Comparison of ENCODE assay signal across 2 cellular contexts in genomic region chrX:153565996-153566580, GRCh38.
A peak's percentile ranks its signal among the peaks of the same experiment; 100 is the strongest.
TF ChIP-seq lines count a peak whose summit lies in the region.

No MANE protein-coding gene starts in this region.

TF ChIP-seq in HEK293, 187 proteins besides CTCF, POLR2A, EP300 and RAD21:
- no peak for TF ChIP-seq ZNF133 (tag by site-specific recombination; IDR thresholded peaks at IDR 0.05)
- TF ChIP-seq, protein P1, sequence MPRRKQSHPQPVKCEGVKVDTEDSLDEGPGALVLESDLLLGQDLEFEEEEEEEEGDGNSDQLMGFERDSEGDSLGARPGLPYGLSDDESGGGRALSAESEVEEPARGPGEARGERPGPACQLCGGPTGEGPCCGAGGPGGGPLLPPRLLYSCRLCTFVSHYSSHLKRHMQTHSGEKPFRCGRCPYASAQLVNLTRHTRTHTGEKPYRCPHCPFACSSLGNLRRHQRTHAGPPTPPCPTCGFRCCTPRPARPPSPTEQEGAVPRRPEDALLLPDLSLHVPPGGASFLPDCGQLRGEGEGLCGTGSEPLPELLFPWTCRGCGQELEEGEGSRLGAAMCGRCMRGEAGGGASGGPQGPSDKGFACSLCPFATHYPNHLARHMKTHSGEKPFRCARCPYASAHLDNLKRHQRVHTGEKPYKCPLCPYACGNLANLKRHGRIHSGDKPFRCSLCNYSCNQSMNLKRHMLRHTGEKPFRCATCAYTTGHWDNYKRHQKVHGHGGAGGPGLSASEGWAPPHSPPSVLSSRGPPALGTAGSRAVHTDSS (tag by site-specific recombination; IDR thresholded peaks at IDR 0.05), result no peak
- peak; percentile 62 for TF ChIP-seq KLF9 (tag by site-specific recombination; IDR thresholded peaks at IDR 0.05; ENCODE audit: low read depth)
- no peak for TF ChIP-seq RBAK (tag by site-specific recombination; IDR thresholded peaks at IDR 0.05)

TF ChIP-seq in GM12878, 131 proteins besides CTCF, POLR2A, EP300 and RAD21:
- TF ChIP-seq NRF1 (conservative IDR thresholded peaks at IDR 0.05; ENCODE audit: low read depth, low read length) (no peak), CEBPB (IDR thresholded peaks at IDR 0.05; ENCODE audit: borderline replicate concordance in 1 of 2, low read depth in 2 of 2, low read length in 2 of 2) (no peak), TCF12 (IDR thresholded peaks at IDR 0.05; ENCODE audit: low read depth, low read length) (no peak)
